In the genomic region with DNA sequence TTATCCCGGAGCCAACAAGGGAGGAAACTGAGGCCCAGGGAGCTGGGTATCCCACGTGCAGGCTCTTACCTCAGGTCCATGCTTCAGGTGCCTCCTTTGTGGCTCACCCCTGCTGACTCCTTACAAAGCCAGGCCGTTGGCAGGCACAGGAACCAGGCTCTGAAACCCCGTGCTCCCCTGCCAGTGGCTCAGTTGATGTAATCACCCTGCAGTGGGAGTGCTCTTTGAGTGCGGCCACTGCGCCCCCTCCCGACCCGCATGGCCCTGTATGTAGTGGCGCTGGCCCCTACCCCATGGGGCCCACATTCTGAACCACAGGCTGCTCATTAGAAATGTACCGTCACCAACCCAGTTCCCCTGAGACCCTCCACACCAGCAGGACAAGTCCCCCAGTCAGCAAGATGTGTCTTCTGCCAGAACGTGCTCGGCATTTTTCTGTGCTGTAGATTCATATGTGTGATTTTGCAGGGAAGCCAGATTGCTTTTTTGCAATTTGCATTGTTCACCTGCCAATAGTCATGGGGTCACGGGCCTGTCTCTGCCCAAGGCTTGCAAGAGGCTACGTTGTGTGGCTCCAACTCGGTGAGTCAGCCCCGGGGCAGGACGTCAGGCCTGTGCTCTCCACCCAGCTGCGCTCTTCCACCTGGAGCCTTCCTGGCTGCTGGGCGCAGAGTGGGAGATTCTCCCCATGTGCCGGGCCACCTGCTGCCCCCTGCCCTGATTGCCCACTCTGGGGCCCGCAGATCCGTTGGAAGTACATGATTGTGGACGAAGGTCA, we compare ENCODE assay signal across 1 cellular context.
TF ChIP-seq lines count a peak whose summit lies in the region.

No MANE protein-coding gene starts in this region.

TF ChIP-seq in GM23338, 12 proteins besides CTCF, POLR2A, EP300 and RAD21 (continued from another document):
- TF ChIP-seq ETS1 (IDR thresholded peaks at IDR 0.05) (no peak), POLR2AphosphoS5 (IDR thresholded peaks at IDR 0.05; ENCODE audit: low read depth) (no peak), ZNF114 (CRISPR knock-in tag; IDR thresholded peaks at IDR 0.05) (no peak), EZH2 (IDR thresholded peaks at IDR 0.05; ENCODE audit: low read depth, unreplicated experiment) (no peak), JUNB (IDR thresholded peaks at IDR 0.05; ENCODE audit: unreplicated experiment) (no peak), NANOG (IDR thresholded peaks at IDR 0.05; ENCODE audit: borderline replicate concordance) (no peak)
- TF ChIP-seq, protein P1, sequence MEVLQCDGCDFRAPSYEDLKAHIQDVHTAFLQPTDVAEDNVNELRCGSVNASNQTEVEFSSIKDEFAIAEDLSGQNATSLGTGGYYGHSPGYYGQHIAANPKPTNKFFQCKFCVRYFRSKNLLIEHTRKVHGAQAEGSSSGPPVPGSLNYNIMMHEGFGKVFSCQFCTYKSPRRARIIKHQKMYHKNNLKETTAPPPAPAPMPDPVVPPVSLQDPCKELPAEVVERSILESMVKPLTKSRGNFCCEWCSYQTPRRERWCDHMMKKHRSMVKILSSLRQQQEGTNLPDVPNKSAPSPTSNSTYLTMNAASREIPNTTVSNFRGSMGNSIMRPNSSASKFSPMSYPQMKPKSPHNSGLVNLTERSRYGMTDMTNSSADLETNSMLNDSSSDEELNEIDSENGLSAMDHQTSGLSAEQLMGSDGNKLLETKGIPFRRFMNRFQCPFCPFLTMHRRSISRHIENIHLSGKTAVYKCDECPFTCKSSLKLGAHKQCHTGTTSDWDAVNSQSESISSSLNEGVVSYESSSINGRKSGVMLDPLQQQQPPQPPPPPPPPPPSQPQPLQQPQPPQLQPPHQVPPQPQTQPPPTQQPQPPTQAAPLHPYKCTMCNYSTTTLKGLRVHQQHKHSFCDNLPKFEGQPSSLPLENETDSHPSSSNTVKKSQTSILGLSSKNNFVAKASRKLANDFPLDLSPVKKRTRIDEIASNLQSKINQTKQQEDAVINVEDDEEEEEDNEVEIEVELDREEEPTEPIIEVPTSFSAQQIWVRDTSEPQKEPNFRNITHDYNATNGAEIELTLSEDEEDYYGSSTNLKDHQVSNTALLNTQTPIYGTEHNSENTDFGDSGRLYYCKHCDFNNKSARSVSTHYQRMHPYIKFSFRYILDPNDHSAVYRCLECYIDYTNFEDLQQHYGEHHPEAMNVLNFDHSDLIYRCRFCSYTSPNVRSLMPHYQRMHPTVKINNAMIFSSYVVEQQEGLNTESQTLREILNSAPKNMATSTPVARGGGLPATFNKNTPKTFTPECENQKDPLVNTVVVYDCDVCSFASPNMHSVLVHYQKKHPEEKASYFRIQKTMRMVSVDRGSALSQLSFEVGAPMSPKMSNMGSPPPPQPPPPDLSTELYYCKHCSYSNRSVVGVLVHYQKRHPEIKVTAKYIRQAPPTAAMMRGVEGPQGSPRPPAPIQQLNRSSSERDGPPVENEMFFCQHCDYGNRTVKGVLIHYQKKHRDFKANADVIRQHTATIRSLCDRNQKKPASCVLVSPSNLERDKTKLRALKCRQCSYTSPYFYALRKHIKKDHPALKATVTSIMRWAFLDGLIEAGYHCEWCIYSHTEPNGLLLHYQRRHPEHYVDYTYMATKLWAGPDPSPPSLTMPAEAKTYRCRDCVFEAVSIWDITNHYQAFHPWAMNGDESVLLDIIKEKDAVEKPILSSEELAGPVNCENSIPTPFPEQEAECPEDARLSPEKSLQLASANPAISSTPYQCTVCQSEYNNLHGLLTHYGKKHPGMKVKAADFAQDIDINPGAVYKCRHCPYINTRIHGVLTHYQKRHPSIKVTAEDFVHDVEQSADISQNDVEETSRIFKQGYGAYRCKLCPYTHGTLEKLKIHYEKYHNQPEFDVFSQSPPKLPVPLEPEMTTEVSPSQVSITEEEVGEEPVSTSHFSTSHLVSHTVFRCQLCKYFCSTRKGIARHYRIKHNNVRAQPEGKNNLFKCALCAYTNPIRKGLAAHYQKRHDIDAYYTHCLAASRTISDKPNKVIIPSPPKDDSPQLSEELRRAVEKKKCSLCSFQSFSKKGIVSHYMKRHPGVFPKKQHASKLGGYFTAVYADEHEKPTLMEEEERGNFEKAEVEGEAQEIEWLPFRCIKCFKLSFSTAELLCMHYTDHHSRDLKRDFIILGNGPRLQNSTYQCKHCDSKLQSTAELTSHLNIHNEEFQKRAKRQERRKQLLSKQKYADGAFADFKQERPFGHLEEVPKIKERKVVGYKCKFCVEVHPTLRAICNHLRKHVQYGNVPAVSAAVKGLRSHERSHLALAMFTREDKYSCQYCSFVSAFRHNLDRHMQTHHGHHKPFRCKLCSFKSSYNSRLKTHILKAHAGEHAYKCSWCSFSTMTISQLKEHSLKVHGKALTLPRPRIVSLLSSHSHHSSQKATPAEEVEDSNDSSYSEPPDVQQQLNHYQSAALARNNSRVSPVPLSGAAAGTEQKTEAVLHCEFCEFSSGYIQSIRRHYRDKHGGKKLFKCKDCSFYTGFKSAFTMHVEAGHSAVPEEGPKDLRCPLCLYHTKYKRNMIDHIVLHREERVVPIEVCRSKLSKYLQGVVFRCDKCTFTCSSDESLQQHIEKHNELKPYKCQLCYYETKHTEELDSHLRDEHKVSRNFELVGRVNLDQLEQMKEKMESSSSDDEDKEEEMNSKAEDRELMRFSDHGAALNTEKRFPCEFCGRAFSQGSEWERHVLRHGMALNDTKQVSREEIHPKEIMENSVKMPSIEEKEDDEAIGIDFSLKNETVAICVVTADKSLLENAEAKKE (CRISPR knock-in tag; IDR thresholded peaks at IDR 0.05), result no peak
